In genomic region chr6:33161354-33162320, GRCh38 we compare ENCODE assay signal across 8 cellular contexts. TPM values are rescaled to one million over a fixed set of nuclear protein-coding genes. Genes with fewer than 3 reads are reported as not detected.
A peak's percentile ranks its signal among the peaks of the same experiment; 100 is the strongest.
DNase-seq lines count a peak whose midpoint lies in the region; ATAC-seq, FAIRE-seq and TF ChIP-seq lines count a peak whose summit lies in the region.

No MANE protein-coding gene starts in this region.

- peak overlapping the region; percentile 65 for H3K27ac Mint-ChIP-seq in Caco-2 (ENCODE audit: unreplicated experiment)

- H3K9me3 ChIP-seq in Caco-2 (no peaks in the 10 kb centered on the region), right lobe of liver (no peaks in the 10 kb centered on the region)

- TF ChIP-seq POLR2A in H54 (IDR thresholded peaks at IDR 0.05; ENCODE audit: low read depth, low read length) (no peak), right lobe of liver (IDR thresholded peaks at IDR 0.05) (no peak)

- H3K4me1 ChIP-seq in Caco-2 (no peaks in the 10 kb centered on the region), right lobe of liver (peaks cover 0 to 4% (median 0%) of the 10 kb centered on the region in 4 donors)

- ATAC-seq in right lobe of liver = peak; percentile 93 to 99 (median 98)

- POLR2A ChIA-PET in Caco-2 (lab: Charles Lee) = no interaction called here

- TF ChIP-seq CTCF in Caco-2 (IDR thresholded peaks at IDR 0.05; ENCODE audit: insufficient read depth in 1 of 2, low read depth in 1 of 2, low read length in 1 of 2, severe bottlenecking in 1 of 2, unreplicated experiment in 1 of 2) (peak; percentile 85 to 92), right lobe of liver (IDR thresholded peaks at IDR 0.05) (peak; percentile 90 to 94 (median 92))

- 7% methylated on average over 6 of the region's 58 CpGs for WGBS in right lobe of liver (ENCODE audit: insufficient coverage, low coverage, low lambda C conversion rate, missing lambda C conversion rate)

- no peaks in the 10 kb centered on the region for H3K36me3 Mint-ChIP-seq in Caco-2 (ENCODE audit: insufficient read depth, unreplicated experiment)

- no TSS peak for BruUV-seq in Caco-2 (replicated peaks; lab: Mats Ljungman, UMichigan)

- no peak for FAIRE-seq in H54 (lab: Jason Lieb, UNC)

- peaks cover 8% of the 10 kb centered on the region for H3K27me3 Mint-ChIP-seq in Caco-2 (ENCODE audit: insufficient read depth, unreplicated experiment)

- intact Hi-C loops in Caco-2 (cut with micrococcal nuclease; ENCODE audit: unreplicated experiment) (loop anchor here (1.0 kb wide), 2 partner anchors 36 to 87 kb away; no protein-coding TSS in a partner anchor), right lobe of liver (cut with DNase I) (loop anchor here in 1 of 2 donors (10.0 kb wide), 1 partner anchor 83 kb away; no protein-coding TSS in a partner anchor)

- H3K27me3 ChIP-seq in Caco-2 (replicated peaks; ENCODE audit: control insufficient read depth, insufficient read depth, low read length) (no peaks in the 10 kb centered on the region; the same call in 1 of the 2 replicates), right lobe of liver (no peaks in the 10 kb centered on the region)

- no peaks in the 10 kb centered on the region for H3K36me3 ChIP-seq in Caco-2 (ENCODE audit: control insufficient read depth, insufficient read depth, low read length)
- no peaks in the 10 kb centered on the region for H3K36me3 ChIP-seq in right lobe of liver

- H3K4me3 Mint-ChIP-seq in Caco-2 (ENCODE audit: unreplicated experiment) = peak overlapping the region; percentile 80

- H3K4me3 ChIP-seq in Caco-2 (ENCODE audit: low read depth, low read length) (peak overlapping the region; percentile 50), right lobe of liver (peak overlapping the region; percentile 42 to 52 (median 42))

- DNase-seq in Caco-2 = peak; percentile 65 to 86
- DNase-seq in H54 (ENCODE audit: insufficient read length, low spot score) = peak; percentile 82
- DNase-seq in NCI-H345 treated with DMSO at 0.1 percent for 48 hours (lab: John Stamatoyannopoulos, UW; ENCODE audit: unreplicated experiment) = peak; percentile 2
- DNase-seq in activated CD4-positive, alpha-beta T cell treated with anti-CD3 and anti-CD28 coated beads, Interleukin-2, amount 50 U/mL, for 24 hours (ENCODE audit: low read depth in 1 of 2, low spot score in 1 of 2) = peak; percentile 72 to 76
- DNase-seq in dermis blood vessel endothelial cell = peak; percentile 74
- peak; percentile 82 to 86 (median 83) for DNase-seq in right lobe of liver
- peak; percentile 84 to 86 for DNase-seq in stimulated activated CD4-positive, alpha-beta T cell treated with anti-CD3 and anti-CD28 coated beads, Interleukin-2, amount 100 ng/mL, for 48 hours
- no peak for DNase-seq in cortex of kidney (lab: John Stamatoyannopoulos, UW)

- H3K9me3 Mint-ChIP-seq in Caco-2 (ENCODE audit: unreplicated experiment) = no peaks in the 10 kb centered on the region

- H3K4me1 Mint-ChIP-seq in Caco-2 (ENCODE audit: low read depth, unreplicated experiment) = peaks cover 12% of the 10 kb centered on the region

- H3K27ac ChIP-seq in right lobe of liver = peak overlapping the region in 1 of 3 donors; percentile 16

- CTCF ChIA-PET in Caco-2 (lab: Charles Lee) = interaction anchor here (0.6 to 1.5 kb wide), 5 partner anchors 11 to 87 kb away, joined by 4 to 8 read pairs (median 5); no protein-coding TSS in a partner anchor

RNA-seq across cellular contexts. Expression of gene COL11A2, which starts 30.6 kb away (rescaled TPM):
- total RNA-seq in Caco-2 (2022) (1.3 and 1.5 TPM in 2 replicates), dermis blood vessel endothelial cell (0.28 and 0.34 TPM in 2 replicates), right lobe of liver (1 to 10 TPM in 1 of 6 experiments, under 1 TPM in 5; 0.06 to 1.4 (median 0.61) TPM)

RNA-seq across cellular contexts. Expression of gene RXRB, which starts 38.8 kb away (rescaled TPM):
- total RNA-seq in Caco-2 (2022) (29.5 and 30.4 TPM in 2 replicates), dermis blood vessel endothelial cell (26.6 and 27.9 TPM in 2 replicates), right lobe of liver (10 to 100 TPM; 10.1 to 28.2 (median 17.7) TPM)

RNA-seq across cellular contexts. Expression of gene SLC39A7, which starts 39.0 kb away (rescaled TPM):
- total RNA-seq in Caco-2 (2022) = 140 and 141 TPM in 2 replicates
- 93.6 and 99.4 TPM in 2 replicates for total RNA-seq in dermis blood vessel endothelial cell
- total RNA-seq in right lobe of liver = 10 to 100 TPM; 33.5 to 61.4 (median 50.1) TPM

RNA-seq across cellular contexts. Expression of gene HSD17B8, which starts 42.8 kb away (rescaled TPM):
- total RNA-seq in Caco-2 (2022) (10.0 and 12.5 TPM in 2 replicates), dermis blood vessel endothelial cell (8.7 and 9.7 TPM in 2 replicates), right lobe of liver (10 to 100 TPM; 14.3 to 39.8 (median 33.8) TPM)

RNA-seq across cellular contexts. Expression of gene RING1, which starts 46.7 kb away (rescaled TPM):
- total RNA-seq in Caco-2 (2022) = 31.3 and 32.0 TPM in 2 replicates
- 22.6 and 29.0 TPM in 2 replicates for total RNA-seq in dermis blood vessel endothelial cell
- 10 to 100 TPM in 4 of 6 experiments, 1 to 10 TPM in 2; 7.5 to 21.3 (median 19.7) TPM for total RNA-seq in right lobe of liver
